In the genomic region with DNA sequence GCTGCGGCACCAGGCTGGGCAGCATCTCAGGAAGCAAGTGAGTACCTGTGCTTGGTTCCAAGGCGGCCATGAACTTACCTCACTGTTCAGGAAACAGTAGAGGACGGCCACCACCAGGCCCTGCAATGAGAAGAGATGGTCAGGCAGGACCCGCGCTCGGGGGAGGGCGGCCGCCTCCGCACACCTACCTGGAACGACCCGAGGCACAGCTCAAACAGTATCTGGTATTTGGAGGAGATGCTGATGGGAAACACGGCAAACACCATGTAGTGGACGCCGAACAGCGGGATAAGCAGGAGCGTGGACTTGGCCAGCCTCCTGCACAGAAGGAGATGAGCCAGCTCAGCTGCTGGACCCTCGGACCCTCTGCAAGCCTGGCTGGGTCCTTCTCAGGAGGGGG, we compare ENCODE assay signal across 18 cellular contexts.
DNase-seq lines count a peak whose midpoint lies in the region; ATAC-seq and TF ChIP-seq lines count a peak whose summit lies in the region.
"Had no signal": no experiment of that assay in that cellular context is flagged by ENCODE, and none has a peak within 500 bp of the region (broad histone marks: within the 10 kb centered on the region; RNA-seq: fewer than 3 reads in every experiment).

No MANE protein-coding gene starts in this region.

- H3K4ac ChIP-seq in H9 (ENCODE audit: low read depth, low read length), result no peak overlapping the region
- no peak overlapping the region for H3K4ac ChIP-seq in mesendoderm (ENCODE audit: low read depth, low read length)

- H4K20me1 ChIP-seq in H9 (ENCODE audit: control insufficient read depth, insufficient read depth, insufficient read length), result no peaks in the 10 kb centered on the region

- H3K4me3 ChIP-seq in mesendoderm (ENCODE audit: low read length), result no peak overlapping the region
- H3K4me3 ChIP-seq in suprapubic skin, result no peak overlapping the region
- H3K4me3 ChIP-seq: SJSA1 had no signal

- peak overlapping the region; percentile 64 to 70 for H3K4me3 Mint-ChIP-seq in H9
- H3K4me3 Mint-ChIP-seq: activated naive CD8-positive, alpha-beta T cell treated with anti-CD3 and anti-CD28 coated beads, Interleukin-2, amount 10 ng/mL, durations not matched to agents 7 days and 5 days; HFFc6 had no signal

- peaks cover 22 to 43% of the 10 kb centered on the region in 2 experiments for H3K4me1 Mint-ChIP-seq in H9
- H3K4me1 Mint-ChIP-seq: activated naive CD8-positive, alpha-beta T cell treated with anti-CD3 and anti-CD28 coated beads, Interleukin-2, amount 10 ng/mL, durations not matched to agents 7 days and 5 days had no signal

- H3K79me2 ChIP-seq in H9 (ENCODE audit: insufficient read depth, low read length), result no peaks in the 10 kb centered on the region
- H3K79me2 ChIP-seq in mesendoderm (ENCODE audit: control insufficient read depth, insufficient read depth, low read length), result no peaks in the 10 kb centered on the region

- no peaks in the 10 kb centered on the region for H3K4me1 ChIP-seq in H9 (ENCODE audit: insufficient read depth, low read length)
- no peaks in the 10 kb centered on the region for H3K4me1 ChIP-seq in mesendoderm (ENCODE audit: control insufficient read depth, low read depth, low read length)
- H3K4me1 ChIP-seq in suprapubic skin, result peaks cover 22% of the 10 kb centered on the region

- H3K9me3 ChIP-seq in H9 (ENCODE audit: control insufficient read depth, low read depth, low read length), result no peaks in the 10 kb centered on the region
- H3K9me3 ChIP-seq in suprapubic skin, result no peaks in the 10 kb centered on the region
- H3K9me3 ChIP-seq: prostate gland, SJSA1 had no signal

- TF ChIP-seq POLR2A in suprapubic skin (IDR thresholded peaks at IDR 0.05), result no peak

- no peak overlapping the region for H2BK20ac ChIP-seq in H9 (ENCODE audit: low read depth, low read length, poor library complexity, severe bottlenecking)

- no peak overlapping the region for H2BK12ac ChIP-seq in H9 (ENCODE audit: insufficient read length, low read depth, low read length)

- H3K23me2 ChIP-seq in H9 (ENCODE audit: insufficient read length, low read depth, low read length, poor library complexity, severe bottlenecking), result peaks cover 5% of the 10 kb centered on the region

- no peak overlapping the region for H4K91ac ChIP-seq in H9 (ENCODE audit: insufficient read length, low read depth, low read length)

- H3K9ac ChIP-seq in H9 (ENCODE audit: extremely low read depth, insufficient read length, low read length) (no peak overlapping the region), mesendoderm (ENCODE audit: low read length) (peak overlapping the region; percentile 21)

- H4K8ac ChIP-seq in H9 (replicated peaks; ENCODE audit: insufficient read length, low read depth, low read length) (no peak overlapping the region), mesendoderm (ENCODE audit: low read depth, low read length) (no peak overlapping the region)

- H3K18ac ChIP-seq in H9 (ENCODE audit: insufficient read length, low read depth, low read length) (no peak overlapping the region), mesendoderm (ENCODE audit: low read length) (no peak overlapping the region)

- H3K27me3 ChIP-seq in H9 (ENCODE audit: insufficient read depth, low read length) (no peaks in the 10 kb centered on the region), mesendoderm (ENCODE audit: insufficient read depth, low read length, poor library complexity) (no peaks in the 10 kb centered on the region), suprapubic skin (peaks cover 6% of the 10 kb centered on the region)

- H3K27ac ChIP-seq in H9 (ENCODE audit: insufficient read length, low read depth, low read length) (no peak overlapping the region), mesendoderm (ENCODE audit: low read depth, low read length) (no peak overlapping the region), suprapubic skin (no peak overlapping the region)
- H3K27ac ChIP-seq: SJSA1 had no signal

- DNase-seq in H9, result peak; percentile 24
- DNase-seq in activated CD8-positive, alpha-beta memory T cell treated with anti-CD3 and anti-CD28 coated beads, Interleukin-2, amount 50 U/mL, for 48 hours, result peak; percentile 28
- no peak for DNase-seq in mesendoderm
- DNase-seq in suprapubic skin (ENCODE audit: low spot score in 2 of 2), result peak; percentile 54 to 72
- no peak for DNase-seq in GF-D8 (lab: John Stamatoyannopoulos, UW)
- no peak for DNase-seq in NCI-H2227 (lab: John Stamatoyannopoulos, UW; ENCODE audit: unreplicated experiment)
- DNase-seq: activated T-cell treated with anti-CD3 and anti-CD28 coated beads for 4 hours, C1 segment of cervical spinal cord, DMS 273 treated with DMSO at 0.1 percent for 48 hours, HFFc6, hippocampal formation, NCI-H1930, NCI-H524 had no signal

- H2BK15ac ChIP-seq in H9 (ENCODE audit: low read depth, low read length), result no peak overlapping the region
- no peak overlapping the region for H2BK15ac ChIP-seq in mesendoderm (replicated peaks; ENCODE audit: low read depth)

- no peak overlapping the region for H2AFZ ChIP-seq in H9 (ENCODE audit: low read length)

- H2BK120ac ChIP-seq in H9 (ENCODE audit: low read depth, low read length, poor library complexity, severe bottlenecking) (no peak overlapping the region), mesendoderm (ENCODE audit: low read depth, low read length) (no peak overlapping the region)

- H3K36me3 Mint-ChIP-seq in H9 (ENCODE audit: insufficient read depth in 1 of 3, low read depth in 3 of 3), result peaks cover 0 to 4% (median 0%) of the 10 kb centered on the region in 3 experiments; a peak in 2 of 7 replicates
- H3K36me3 Mint-ChIP-seq: activated naive CD8-positive, alpha-beta T cell treated with anti-CD3 and anti-CD28 coated beads, Interleukin-2, amount 10 ng/mL, durations not matched to agents 7 days and 5 days had no signal

- peak overlapping the region; percentile 41 for H3K4me2 ChIP-seq in H9 (ENCODE audit: insufficient read depth, insufficient read length, low read length)
- no peak overlapping the region for H3K4me2 ChIP-seq in mesendoderm (ENCODE audit: low read length)

- no peak overlapping the region for H2BK5ac ChIP-seq in H9 (ENCODE audit: insufficient read length, low read length)
- no peak overlapping the region for H2BK5ac ChIP-seq in mesendoderm (ENCODE audit: low read length)

- WGBS in H9 (ENCODE audit: extremely low coverage, insufficient read length, low lambda C conversion rate), result no CpG with 5 or more reads among the region's 17 CpGs
- WGBS in mesendoderm (ENCODE audit: extremely low coverage, insufficient coverage, low lambda C conversion rate), result no CpG with 5 or more reads among the region's 17 CpGs
- 98% methylated on average over 9 of the region's 17 CpGs for WGBS in suprapubic skin

- H4K5ac ChIP-seq in H9 (ENCODE audit: insufficient read length, low read depth, low read length) (no peak overlapping the region), mesendoderm (ENCODE audit: low read length) (no peak overlapping the region)

- H3K79me1 ChIP-seq in H9 (ENCODE audit: insufficient read depth, low read depth, low read length, poor library complexity, severe bottlenecking) (no peaks in the 10 kb centered on the region), mesendoderm (ENCODE audit: low read length) (no peaks in the 10 kb centered on the region)

- H3K36me3 ChIP-seq in mesendoderm (ENCODE audit: control insufficient read depth, insufficient read depth, low read length) (no peaks in the 10 kb centered on the region), suprapubic skin (no peaks in the 10 kb centered on the region)
- H3K36me3 ChIP-seq: prostate gland, SJSA1 had no signal

- H3T11ph ChIP-seq in H9 (ENCODE audit: low read length), result no peak overlapping the region

- no peak overlapping the region for H3K56ac ChIP-seq in H9 (ENCODE audit: insufficient read length, low read depth, low read length)
- peak overlapping the region; percentile 42 for H3K56ac ChIP-seq in mesendoderm (ENCODE audit: low read length)

- TF ChIP-seq EP300 in suprapubic skin (IDR thresholded peaks at IDR 0.05), result no peak

- no peak for TF ChIP-seq CTCF in H9 (conservative IDR thresholded peaks at IDR 0.05)
- TF ChIP-seq CTCF in suprapubic skin (IDR thresholded peaks at IDR 0.05), result no peak

- no peak overlapping the region for H3K27ac Mint-ChIP-seq in H9
- H3K27ac Mint-ChIP-seq: activated naive CD8-positive, alpha-beta T cell treated with anti-CD3 and anti-CD28 coated beads, Interleukin-2, amount 10 ng/mL, durations not matched to agents 7 days and 5 days; HFFc6 had no signal

- peaks cover 27% of the 10 kb centered on the region for H3K27me3 Mint-ChIP-seq in H9 (ENCODE audit: low read depth)

- H2AK5ac ChIP-seq in H9 (ENCODE audit: insufficient read length, low read length) (no peak overlapping the region), mesendoderm (ENCODE audit: low read length) (no peak overlapping the region)

- no peak overlapping the region; the same call in 1 of the 2 replicates for H3K14ac ChIP-seq in H9 (ENCODE audit: insufficient read depth, low read length)

- no peak for ATAC-seq in GM21515 (IDR thresholded peaks at IDR 0.05; ENCODE audit: unreplicated experiment)
- ATAC-seq: left colon had no signal

- no peaks in the 10 kb centered on the region; a peak in 2 of 5 replicates for H3K9me3 Mint-ChIP-seq in H9
- H3K9me3 Mint-ChIP-seq: activated naive CD8-positive, alpha-beta T cell treated with anti-CD3 and anti-CD28 coated beads, Interleukin-2, amount 10 ng/mL, durations not matched to agents 7 days and 5 days had no signal

- no peak overlapping the region for H3K23ac ChIP-seq in H9 (ENCODE audit: insufficient read length, low read depth, low read length)
- H3K23ac ChIP-seq in mesendoderm (ENCODE audit: low read length), result no peak overlapping the region

Comparison
In these comparisons a context has a peak if more than half of its experiments do, and no peak if none do; other contexts are left out.
1. DNase-seq: peak in H9 (single experiment), activated CD8-positive, alpha-beta memory T cell treated with anti-CD3 and anti-CD28 coated beads, Interleukin-2, amount 50 U/mL, for 48 hours (single experiment) and suprapubic skin (2 of 2); none in mesendoderm (single experiment), GF-D8 (single experiment) and NCI-H2227 (single experiment).